23 cellular contexts compared by ENCODE assay signal in genomic region chr6:73955800-73956199, GRCh38.
"Had no signal": no experiment of that assay in that cellular context is flagged by ENCODE, and none has a peak within 500 bp of the region (broad histone marks: within the 10 kb centered on the region; RNA-seq: fewer than 3 reads in every experiment).

No MANE protein-coding gene starts in this region.

- H3K9me3 ChIP-seq: MG63, SJSA1, SK-N-SH had no signal

- H3K4me1 ChIP-seq: SJSA1 had no signal

- ATAC-seq: HepG2 had no signal

- H3K27me3 ChIP-seq: MG63, SJSA1 had no signal

- DNase-seq: IMR-90, Karpas-422, KG1, MG63, NCI-H1092 treated with DMSO at 0.1 percent for 48 hours, NCI-H1436, NCI-H187, NCI-H2029, NCI-H2081 treated with DMSO at 0.1 percent for 48 hours, NCI-H2171, NCI-H226, NCI-H446, NCI-H510A, NCI-H524 treated with DMSO at 0.1 percent for 48 hours, NCI-H69, NCI-H774, Right ventricle myocardium superior, RPMI8226, SIG-M5, SK-N-SH, SW 1271 had no signal

- H3K36me3 ChIP-seq: MG63, SJSA1 had no signal

- H3K4me3 ChIP-seq: MG63, SJSA1 had no signal

- H3K9me2 ChIP-seq: SK-N-SH had no signal

- H3K27ac ChIP-seq: SJSA1 had no signal

- H3K4me2 ChIP-seq: SK-N-SH had no signal
